ENCODE assay signal across 12 cellular contexts in genomic region chr9:38048319-38048969, GRCh38. TPM values are rescaled to one million over a fixed set of nuclear protein-coding genes. Genes with fewer than 3 reads are reported as not detected.
DNase-seq lines count a peak whose midpoint lies in the region; ATAC-seq, FAIRE-seq and TF ChIP-seq lines count a peak whose summit lies in the region.
"Had no signal": no experiment of that assay in that cellular context is flagged by ENCODE, and none has a peak within 500 bp of the region (broad histone marks: within the 10 kb centered on the region; RNA-seq: fewer than 3 reads in every experiment).

No MANE protein-coding gene starts in this region.

- H2AFZ ChIP-seq in H9 (ENCODE audit: low read length) (no peak overlapping the region), K562 (ENCODE audit: low read depth, low read length) (no peak overlapping the region), keratinocyte (ENCODE audit: control insufficient read depth, low read length) (no peak overlapping the region)

- no peaks in the 10 kb centered on the region for H3K23me2 ChIP-seq in H9 (ENCODE audit: insufficient read length, low read depth, low read length, poor library complexity, severe bottlenecking)

- peaks cover 47 to 51% of the 10 kb centered on the region in 2 experiments for H3K4me1 Mint-ChIP-seq in H9

- H4K20me1 ChIP-seq in H9 (ENCODE audit: control insufficient read depth, insufficient read depth, insufficient read length) (no peaks in the 10 kb centered on the region), K562 (replicated peaks; ENCODE audit: control insufficient read depth, insufficient read depth, low read length) (no peaks in the 10 kb centered on the region), keratinocyte (ENCODE audit: control insufficient read depth, extremely low read depth, insufficient read depth, low read length) (no peaks in the 10 kb centered on the region)

- no peak for TF ChIP-seq EP300 in K562 (IDR thresholded peaks at IDR 0.05; ENCODE audit: low read length)

- no CpG with 5 or more reads among the region's 4 CpGs for WGBS in H9 (ENCODE audit: extremely low coverage, insufficient read length, low lambda C conversion rate)
- WGBS in K562 (ENCODE audit: insufficient coverage, low coverage, missing lambda C conversion rate): 64% methylated on average over 4 of the region's 4 CpGs

- FAIRE-seq in K562 (lab: Jason Lieb, UNC) (no peak), keratinocyte (lab: Jason Lieb, UNC) (no peak)

- no peak overlapping the region for H3K56ac ChIP-seq in H9 (ENCODE audit: insufficient read length, low read depth, low read length)

- H3K9me3 ChIP-seq in H9 (ENCODE audit: control insufficient read depth, low read depth, low read length) (no peaks in the 10 kb centered on the region), K562 (replicated peaks; ENCODE audit: control insufficient read depth, insufficient read depth, low read depth, low read length) (no peaks in the 10 kb centered on the region), keratinocyte (ENCODE audit: control insufficient read depth, low read depth, low read length) (no peaks in the 10 kb centered on the region)

- H3K4me1 ChIP-seq in H9 (ENCODE audit: insufficient read depth, low read length) (peaks cover 11% of the 10 kb centered on the region; the same call in 1 of the 2 replicates), K562 (replicated peaks in 1 of 2; ENCODE audit: control insufficient read depth in 2 of 2, insufficient read depth in 2 of 2, low read length in 2 of 2) (peaks cover 23 to 33% of the 10 kb centered on the region in 2 experiments), keratinocyte (ENCODE audit: control insufficient read depth, extremely low read depth, insufficient read depth, low read length) (peaks cover 53% of the 10 kb centered on the region)

- no peak for ATAC-seq in K562
- ATAC-seq in GM19467 (IDR thresholded peaks at IDR 0.05; ENCODE audit: unreplicated experiment): no peak
- no peak for ATAC-seq in activated naive CD4-positive, alpha-beta T cell treated with anti-CD3 and anti-CD28 coated beads, Interleukin-2, amount 50 U/mL, for 72 hours
- no peak for ATAC-seq in GM21360 (IDR thresholded peaks at IDR 0.05; ENCODE audit: unreplicated experiment)
- ATAC-seq: T-helper 17 cell had no signal

- H2BK120ac ChIP-seq in H9 (ENCODE audit: low read depth, low read length, poor library complexity, severe bottlenecking): no peak overlapping the region

- POLR2A ChIA-PET in K562 (lab: Yijun Ruan, JAX): interaction anchor here (0.6 to 2.4 kb wide), 7 partner anchors 9 to 49 kb away, joined by 3 to 10 read pairs (median 4); no protein-coding TSS in a partner anchor

- H3K36me3 Mint-ChIP-seq in H9 (ENCODE audit: insufficient read depth in 1 of 3, low read depth in 3 of 3): peaks cover 2 to 3% (median 3%) of the 10 kb centered on the region in 3 experiments; a peak in 4 of 7 replicates
- H3K36me3 Mint-ChIP-seq in activated naive CD4-positive, alpha-beta T cell treated with anti-CD3 and anti-CD28 coated beads, Interleukin-2, amount 50 U/mL, for 72 hours: no peaks in the 10 kb centered on the region

- dilution Hi-C loops in keratinocyte (cut with MboI; ENCODE audit: extremely low pct_ligation_motif_present, low sequenced_read_pairs): no loop called here

- H3K23ac ChIP-seq in H9 (ENCODE audit: insufficient read length, low read depth, low read length): no peak overlapping the region

- no peak overlapping the region; a peak in 1 of 5 replicates for H3K4me3 Mint-ChIP-seq in H9
- H3K4me3 Mint-ChIP-seq: T-helper 17 cell had no signal

- TF ChIP-seq POLR2A in K562 (conservative IDR thresholded peaks at IDR 0.05): no peak

- peak overlapping the region in 2 of 3 experiments; percentile 17 to 99; a peak in 3 of 7 replicates for H3K27ac Mint-ChIP-seq in H9
- no peak overlapping the region for H3K27ac Mint-ChIP-seq in activated naive CD4-positive, alpha-beta T cell treated with anti-CD3 and anti-CD28 coated beads, Interleukin-2, amount 50 U/mL, for 72 hours

- no peak overlapping the region for H2BK20ac ChIP-seq in H9 (ENCODE audit: low read depth, low read length, poor library complexity, severe bottlenecking)

- no peak overlapping the region for H4K91ac ChIP-seq in H9 (ENCODE audit: insufficient read length, low read depth, low read length)

- H3K27me3 ChIP-seq in H9 (ENCODE audit: insufficient read depth, low read length): no peaks in the 10 kb centered on the region
- no peaks in the 10 kb centered on the region for H3K27me3 ChIP-seq in K562 (ENCODE audit: control insufficient read depth in 2 of 2, insufficient read depth in 2 of 2, low read length in 2 of 2)
- no peaks in the 10 kb centered on the region for H3K27me3 ChIP-seq in keratinocyte (ENCODE audit: control insufficient read depth, extremely low read depth, insufficient read depth, low read length)

- DNase-seq in H9 (no peak), K562 (ENCODE audit: extremely low read depth in 1 of 4, low spot score in 3 of 4) (no peak), keratinocyte (ENCODE audit: low read depth, low spot score) (no peak), hypothalamus (lab: John Stamatoyannopoulos, UW) (no peak)
- DNase-seq in activated naive CD4-positive, alpha-beta T cell treated with anti-CD3 and anti-CD28 coated beads, Interleukin-2, amount 50 U/mL, for 72 hours (ENCODE audit: low spot score in 2 of 2): no peak
- DNase-seq: DMS79 treated with DMSO at 0.1 percent for 48 hours; effector CD8-positive, alpha-beta T cell; NCI-H345; T-helper 17 cell had no signal

- H2BK5ac ChIP-seq in H9 (ENCODE audit: insufficient read length, low read length): no peak overlapping the region

- H2BK12ac ChIP-seq in H9 (ENCODE audit: insufficient read length, low read depth, low read length): peak overlapping the region; percentile 36

- H3K9ac ChIP-seq in H9 (ENCODE audit: extremely low read depth, insufficient read length, low read length) (no peak overlapping the region), K562 (ENCODE audit: insufficient read depth in 1 of 2, low read depth in 2 of 2, low read length in 2 of 2) (peak overlapping the region in 1 of 2 experiments; percentile 9; a peak in 1 of 4 replicates), keratinocyte (ENCODE audit: control insufficient read depth, extremely low read depth, insufficient read depth, low read length) (no peak overlapping the region)

- H2AK5ac ChIP-seq in H9 (ENCODE audit: insufficient read length, low read length): no peak overlapping the region

- intact Hi-C loops in K562 (cut with micrococcal nuclease): loop anchor here (5.0 kb wide), 2 partner anchors 56 to 201 kb away; no protein-coding TSS in a partner anchor

- no peak overlapping the region for H3T11ph ChIP-seq in H9 (ENCODE audit: low read length)

- H3K4me2 ChIP-seq in H9 (ENCODE audit: insufficient read depth, insufficient read length, low read length): no peak overlapping the region
- H3K4me2 ChIP-seq in K562 (ENCODE audit: insufficient read depth, low read length): no peak overlapping the region
- H3K4me2 ChIP-seq in keratinocyte (ENCODE audit: control insufficient read depth, extremely low read depth, insufficient read depth, low read depth, low read length): peak overlapping the region; percentile 84

- H4K8ac ChIP-seq in H9 (replicated peaks; ENCODE audit: insufficient read length, low read depth, low read length): no peak overlapping the region

- H3K27me3 Mint-ChIP-seq in H9 (ENCODE audit: low read depth): no peaks in the 10 kb centered on the region; the same call in 1 of the 2 replicates

- no peaks in the 10 kb centered on the region for H3K36me3 ChIP-seq in K562 (ENCODE audit: control insufficient read depth, insufficient read depth, low read length)
- H3K36me3 ChIP-seq in keratinocyte (ENCODE audit: control insufficient read depth in 2 of 2, extremely low read depth in 1 of 2, insufficient read depth in 2 of 2, low read length in 2 of 2): peaks cover 0 to 5% of the 10 kb centered on the region in 2 experiments

- H4K5ac ChIP-seq in H9 (ENCODE audit: insufficient read length, low read depth, low read length): no peak overlapping the region

- in situ Hi-C loops in K562 (cut with MboI): no loop called here

- H3K4me3 ChIP-seq in K562: no peak overlapping the region
- peak overlapping the region in 1 of 3 experiments; percentile 33 for H3K4me3 ChIP-seq in keratinocyte (ENCODE audit: control insufficient read depth in 2 of 3, extremely low read depth in 1 of 3, insufficient read depth in 2 of 3, low read depth in 1 of 3, low read length in 3 of 3)
- H3K4me3 ChIP-seq in skin epidermis: no peak overlapping the region

- BruUV-seq in K562 (replicated peaks; lab: Mats Ljungman, UMichigan): no TSS peak

- no peaks in the 10 kb centered on the region for H3K79me1 ChIP-seq in H9 (ENCODE audit: insufficient read depth, low read depth, low read length, poor library complexity, severe bottlenecking)

- H3K4ac ChIP-seq in H9 (ENCODE audit: low read depth, low read length): no peak overlapping the region

- H3K9me1 ChIP-seq in K562 (ENCODE audit: control insufficient read depth, insufficient read depth, low read length) (no peaks in the 10 kb centered on the region), keratinocyte (ENCODE audit: control insufficient read depth, extremely low read depth, insufficient read depth, low read length) (no peaks in the 10 kb centered on the region)

- TF ChIP-seq CTCF in H9 (conservative IDR thresholded peaks at IDR 0.05) (no peak), K562 (IDR thresholded peaks at IDR 0.05 in 2 of 3, conservative IDR thresholded peaks at IDR 0.05 in 1 of 3; ENCODE audit: insufficient read depth in 2 of 3, low read depth in 1 of 3, low read length in 3 of 3) (no peak), keratinocyte (optimal IDR thresholded peaks at IDR 0.05 in 1 of 3, IDR thresholded peaks at IDR 0.05 in 1 of 3, conservative IDR thresholded peaks at IDR 0.05 in 1 of 3; ENCODE audit: extremely low read depth in 1 of 3, insufficient read depth in 2 of 3, low read length in 3 of 3) (no peak)

- no peak overlapping the region for H3K14ac ChIP-seq in H9 (ENCODE audit: insufficient read depth, low read length)

- H2BK15ac ChIP-seq in H9 (ENCODE audit: low read depth, low read length): no peak overlapping the region

- no peaks in the 10 kb centered on the region for H3K9me3 Mint-ChIP-seq in H9
- H3K9me3 Mint-ChIP-seq in activated naive CD4-positive, alpha-beta T cell treated with anti-CD3 and anti-CD28 coated beads, Interleukin-2, amount 50 U/mL, for 72 hours: no peaks in the 10 kb centered on the region

- TF ChIP-seq RAD21 in K562 (CRISPR knock-in tag; conservative IDR thresholded peaks at IDR 0.05 in 1 of 2, IDR thresholded peaks at IDR 0.05 in 1 of 2): no peak

- CTCF ChIA-PET in K562 (lab: Yijun Ruan, JAX; ENCODE audit: low intra/inter-chr PET ratio): no interaction called here

- H3K79me2 ChIP-seq in H9 (ENCODE audit: insufficient read depth, low read length) (no peaks in the 10 kb centered on the region), K562 (ENCODE audit: control insufficient read depth, insufficient read depth, low read length) (peaks cover 32% of the 10 kb centered on the region), keratinocyte (ENCODE audit: control insufficient read depth, insufficient read depth, low read length) (peaks cover 63% of the 10 kb centered on the region)

- H3K27ac ChIP-seq in H9 (ENCODE audit: insufficient read length, low read depth, low read length) (no peak overlapping the region), K562 (ENCODE audit: extremely low read depth, low read depth, low read length) (peak overlapping the region; percentile 63; the same call in 2 of the 3 replicates), keratinocyte (ENCODE audit: control insufficient read depth, insufficient read depth, low read length) (peak overlapping the region; percentile 58), skin epidermis (peak overlapping the region in 17 of 21 experiments; percentile 2 to 84 (median 63))

- H3K18ac ChIP-seq in H9 (ENCODE audit: insufficient read length, low read depth, low read length): no peak overlapping the region

RNA-seq across cellular contexts. Expression of gene SHB, which starts 20.6 kb away (rescaled TPM):
- 13.8 and 14.6 TPM in 2 replicates for total RNA-seq in H9 (2021)
- total RNA-seq in K562 (2011; cell fraction: chromatin; rRNA removed; ENCODE audit: low replicate concordance): 6.5 and 13.7 TPM in 2 replicates
- total RNA-seq in K562 (2011; cell fraction: nucleolus; rRNA removed): 10.4 and 10.7 TPM in 2 replicates
- total RNA-seq in K562 (2011; cell fraction: nucleoplasm; rRNA removed): 6.3 and 8.7 TPM in 2 replicates
- total RNA-seq in K562 (2014; rRNA removed): 11.7 and 12.8 TPM in 2 replicates
- total RNA-seq in K562 (2014; rRNA removed; fragmentation: Illumina TruSeq; extraction: Trizol): 3.8 and 4.0 TPM in 2 replicates
- 5.1 and 5.3 TPM in 2 replicates for total RNA-seq in K562 (2015; rRNA removed; fragmentation: Illumina TruSeq; extraction: Trizol)
- total RNA-seq in K562 (2021): 15.4 and 16.0 TPM in 2 replicates
- 3.4 and 5.1 TPM in 2 replicates for polyA plus RNA-seq in K562 (2011; rRNA removed)
- polyA plus RNA-seq in K562 (2011; cell fraction: cytosol; rRNA removed): 4.1 and 8.5 TPM in 2 replicates
- polyA plus RNA-seq in K562 (2011; cell fraction: nucleus; rRNA removed): 4.9 and 8.5 TPM in 2 replicates
- 8.2 and 8.9 TPM in 2 replicates for polyA plus RNA-seq in K562 (2012)
- 9.6 TPM in 2 replicates for polyA plus RNA-seq in K562 (2014; fragmentation: Illumina TruSeq; extraction: Trizol)
- polyA plus RNA-seq in K562 (2014; fragmentation: Nextera tagmentation; extraction: Ambion mirVana): 1 to 10 TPM in 1 of 2 experiments, under 1 TPM in 1; 0.78 to 1.0 TPM
- polyA plus RNA-seq in K562 (2014; rRNA removed): 6.0 and 7.5 TPM in 2 replicates
- polyA minus RNA-seq in K562 (2011; rRNA and poly(A)+ RNA removed): 4.6 and 5.7 TPM in 2 replicates
- 7.4 and 12.6 TPM in 2 replicates for polyA minus RNA-seq in K562 (2011; cell fraction: cytosol; rRNA and poly(A)+ RNA removed)
- polyA minus RNA-seq in K562 (2011; cell fraction: nucleus; rRNA and poly(A)+ RNA removed): 6.3 and 6.4 TPM in 2 replicates
- 9.4 to 18.0 TPM (median 10.9 TPM) in 3 replicates for polyA plus RNA-seq in keratinocyte
- polyA plus RNA-seq in keratinocyte (2011; ENCODE audit: low read depth): 10.8 TPM
- 9.2 and 13.0 TPM in 2 replicates for polyA plus RNA-seq in keratinocyte (2011; cell fraction: cytosol; rRNA removed)
- 12.5 and 15.5 TPM in 2 replicates for polyA plus RNA-seq in keratinocyte (2011; cell fraction: nucleus; rRNA removed)
- polyA plus RNA-seq in keratinocyte (2012; ENCODE audit: low replicate concordance): 19.8 and 20.4 TPM in 2 replicates
- polyA minus RNA-seq in keratinocyte: 11.6 to 24.3 TPM (median 12.2 TPM) in 3 replicates
- polyA minus RNA-seq in keratinocyte (2011; cell fraction: cytosol; rRNA and poly(A)+ RNA removed): 17.5 TPM
- polyA minus RNA-seq in keratinocyte (2011; cell fraction: nucleus; rRNA and poly(A)+ RNA removed): 17.8 and 18.4 TPM in 2 replicates
- total RNA-seq in activated naive CD4-positive, alpha-beta T cell treated with anti-CD3 and anti-CD28 coated beads, Interleukin-2, amount 50 U/mL, for 72 hours: 1 to 10 TPM in 1 of 2 donors, under 1 TPM in 1; 0.34 to 1.7 TPM

Comparison
In these comparisons a context has a peak if more than half of its experiments do, and no peak if none do; other contexts are left out.
1. H3K27ac Mint-ChIP-seq: peak in H9 (2 of 3); none in activated naive CD4-positive, alpha-beta T cell treated with anti-CD3 and anti-CD28 coated beads, Interleukin-2, amount 50 U/mL, for 72 hours (0 of 2).